Comparison of ENCODE assay signal across 8 cellular contexts in genomic region chr3:195542261-195542660, GRCh38. TPM values are rescaled to one million over a fixed set of nuclear protein-coding genes. Genes with fewer than 3 reads are reported as not detected.
DNase-seq lines count a peak whose midpoint lies in the region; ATAC-seq and TF ChIP-seq lines count a peak whose summit lies in the region.

No MANE protein-coding gene starts in this region.

- H3K4me1 ChIP-seq in breast epithelium = peaks cover 0 to 19% of the 10 kb centered on the region in 2 donors
- H3K4me1 ChIP-seq in mesodermal cell (ENCODE audit: control insufficient read depth, insufficient read depth, low read length, poor library complexity, severe bottlenecking) = peaks cover 4% of the 10 kb centered on the region

- DNase-seq in DMS79 treated with DMSO at 0.1 percent for 48 hours (lab: John Stamatoyannopoulos, UW) (peak; percentile 53), DMS79 (lab: John Stamatoyannopoulos, UW) (no peak), NAMALWA (ENCODE audit: low spot score) (peak; percentile 78), breast epithelium (ENCODE audit: low spot score in 2 of 2) (no peak), NCI-H187 (lab: John Stamatoyannopoulos, UW) (no peak)
- no peak for DNase-seq in effector CD4-positive, alpha-beta T cell

- WGBS in mesodermal cell (ENCODE audit: insufficient coverage in 2 of 2), 2 experiments = 0 to 8% methylated on average over 1 to 2 of the region's 6 CpGs

- intact Hi-C loops in breast epithelium (cut with DNase I; ENCODE audit: low total_unique reads) = no loop called here

- TF ChIP-seq POLR2A in breast epithelium (IDR thresholded peaks at IDR 0.05) = no peak

- H3K27me3 ChIP-seq in breast epithelium = no peaks in the 10 kb centered on the region

- H3K36me3 ChIP-seq in breast epithelium = peaks cover 4% of the 10 kb centered on the region
- peaks cover 4% of the 10 kb centered on the region for H3K36me3 ChIP-seq in mesodermal cell (ENCODE audit: control insufficient read depth, insufficient read depth, low read length)

- no peak for ATAC-seq in GM19035 (IDR thresholded peaks at IDR 0.05; ENCODE audit: unreplicated experiment)

- H3K4me3 ChIP-seq in breast epithelium (peak overlapping the region; percentile 82 to 90 (median 87)), mesodermal cell (ENCODE audit: extremely low read depth, insufficient read depth, low read length, poor library complexity, severe bottlenecking) (peak overlapping the region; percentile 80)

- H3K9me3 ChIP-seq in breast epithelium (no peaks in the 10 kb centered on the region), mesodermal cell (ENCODE audit: control insufficient read depth, low read length) (no peaks in the 10 kb centered on the region)

- no peak for TF ChIP-seq CTCF in breast epithelium (IDR thresholded peaks at IDR 0.05)

- H3K27ac ChIP-seq in breast epithelium = peak overlapping the region in 1 of 2 donors; percentile 94
- H3K27ac ChIP-seq in mesodermal cell (ENCODE audit: low read depth, low read length, severe bottlenecking) = no peak overlapping the region

RNA-seq across cellular contexts. Expression of gene PPP1R2, which starts 0.9 kb away (rescaled TPM):
- total RNA-seq in breast epithelium = 10 to 100 TPM; 44.8 to 65.7 (median 61.6) TPM
- polyA plus RNA-seq in mesodermal cell (2013, experiment 1 of 2) = 39.4 TPM
- 37.7 TPM for polyA plus RNA-seq in mesodermal cell (2013, experiment 2 of 2)

RNA-seq across cellular contexts. Expression of gene APOD, which starts 41.5 kb away (rescaled TPM):
- 1,000 to 10,000 TPM in 2 of 3 donors, 100 to 1,000 TPM in 1; 651 to 2,224 (median 1,247) TPM for total RNA-seq in breast epithelium
- 0.55 TPM for polyA plus RNA-seq in mesodermal cell (2013, experiment 1 of 2)
- polyA plus RNA-seq in mesodermal cell (2013, experiment 2 of 2) = not detected

Comparison
In these comparisons a context has a peak if more than half of its experiments do, and no peak if none do; other contexts are left out.
1. DNase-seq: peak in DMS79 treated with DMSO at 0.1 percent for 48 hours (single experiment) and NAMALWA (single experiment); none in DMS79 (single experiment), breast epithelium (0 of 2), NCI-H187 (0 of 2) and effector CD4-positive, alpha-beta T cell (single experiment).